15 cellular contexts compared by ENCODE assay signal in genomic region chr9:129008469-129008965, GRCh38. TPM values are rescaled to one million over a fixed set of nuclear protein-coding genes. Genes with fewer than 3 reads are reported as not detected.
DNase-seq lines count a peak whose midpoint lies in the region; ATAC-seq, FAIRE-seq and TF ChIP-seq lines count a peak whose summit lies in the region.
"Had no signal": no experiment of that assay in that cellular context is flagged by ENCODE, and none has a peak within 500 bp of the region (broad histone marks: within the 10 kb centered on the region; RNA-seq: fewer than 3 reads in every experiment).

No MANE protein-coding gene starts in this region.

- H2BK20ac ChIP-seq in H1 (ENCODE audit: low read length), result no peak overlapping the region

- H3K4me3 ChIP-seq in Caco-2 (ENCODE audit: low read depth, low read length) (no peak overlapping the region), HUES64 (ENCODE audit: low read length) (no peak overlapping the region), H1 (ENCODE audit: extremely low read depth in 1 of 4, insufficient read depth in 2 of 4, low read depth in 3 of 4, low read length in 4 of 4) (no peak overlapping the region), osteoblast (ENCODE audit: insufficient read depth, low read length) (no peak overlapping the region)

- no TSS peak for BruUV-seq in Caco-2 (replicated peaks; lab: Mats Ljungman, UMichigan)

- no peak overlapping the region for H3K4me3 Mint-ChIP-seq in Caco-2 (ENCODE audit: unreplicated experiment)
- H3K4me3 Mint-ChIP-seq in stimulated activated effector memory CD8-positive, alpha-beta T cell treated with anti-CD3 and anti-CD28 coated beads, Interleukin-12 subunit alpha, Interleukin-12 subunit beta, amount 100 ng/mL, for 72 hours, result no peak overlapping the region

- H3K4me2 ChIP-seq in H1 (ENCODE audit: insufficient read depth in 1 of 2, low read depth in 2 of 2, low read length in 2 of 2), result no peak overlapping the region
- H3K4me2 ChIP-seq in osteoblast (ENCODE audit: insufficient read depth, low read length), result no peak overlapping the region
- H3K4me2 ChIP-seq: SK-N-SH had no signal

- H2BK15ac ChIP-seq in H1 (ENCODE audit: low read length), result no peak overlapping the region

- no peak overlapping the region for H4K5ac ChIP-seq in H1 (ENCODE audit: insufficient read length, low read depth, low read length)

- H2BK5ac ChIP-seq in H1 (ENCODE audit: low read depth, low read length), result no peak overlapping the region; the same call in 1 of the 2 replicates

- no peak overlapping the region for H3K14ac ChIP-seq in H1 (ENCODE audit: insufficient read length)

- no peak for TF ChIP-seq EP300 in H1 (IDR thresholded peaks at IDR 0.05; ENCODE audit: borderline replicate concordance in 1 of 2, low read depth in 2 of 2, low read length in 2 of 2)

- POLR2A ChIA-PET in Caco-2 (lab: Charles Lee), result no interaction called here
- POLR2A ChIA-PET in H1 (lab: Charles Lee; ENCODE audit: partially characterized antibody), result interaction anchor here (0.8 to 3.0 kb wide), 6 partner anchors 10 to 62 kb away, joined by 3 to 11 read pairs (median 6); partner anchors contain the start of gene SH3GLB2

- no peaks in the 10 kb centered on the region for H3K9me3 Mint-ChIP-seq in Caco-2 (ENCODE audit: unreplicated experiment)
- H3K9me3 Mint-ChIP-seq in stimulated activated effector memory CD8-positive, alpha-beta T cell treated with anti-CD3 and anti-CD28 coated beads, Interleukin-12 subunit alpha, Interleukin-12 subunit beta, amount 100 ng/mL, for 72 hours, result no peaks in the 10 kb centered on the region

- no peak overlapping the region for H4K8ac ChIP-seq in H1 (ENCODE audit: extremely low read depth, insufficient read depth, low read length)

- no peak overlapping the region for H2BK120ac ChIP-seq in H1 (replicated peaks; ENCODE audit: low read depth, low read length)

- TF ChIP-seq CTCF in Caco-2 (IDR thresholded peaks at IDR 0.05; ENCODE audit: insufficient read depth in 1 of 2, low read depth in 1 of 2, low read length in 1 of 2, severe bottlenecking in 1 of 2, unreplicated experiment in 1 of 2) (no peak), H1 (IDR thresholded peaks at IDR 0.05; ENCODE audit: control extremely low read depth in 1 of 3, insufficient read depth in 1 of 3, low read depth in 1 of 3, low read length in 3 of 3) (no peak), osteoblast (IDR thresholded peaks at IDR 0.05; ENCODE audit: extremely low read depth, low read depth, low read length) (no peak)

- H3K36me3 ChIP-seq in Caco-2 (ENCODE audit: control insufficient read depth, insufficient read depth, low read length) (peaks cover 5% of the 10 kb centered on the region), HUES64 (ENCODE audit: insufficient read depth, low read length) (peaks cover 75% of the 10 kb centered on the region), H1 (ENCODE audit: control insufficient read depth in 2 of 4, insufficient read depth in 4 of 4, low read length in 3 of 4) (peaks cover 16 to 54% (median 31%) of the 10 kb centered on the region in 4 experiments; a peak in 7 of 8 replicates), osteoblast (ENCODE audit: insufficient read depth, low read length) (peaks cover 28% of the 10 kb centered on the region)

- H3K9me3 ChIP-seq in Caco-2 (no peaks in the 10 kb centered on the region), HUES64 (ENCODE audit: insufficient read depth, low read depth, low read length) (no peaks in the 10 kb centered on the region), H1 (ENCODE audit: insufficient read depth in 2 of 2, low read depth in 1 of 2, low read length in 1 of 2) (no peaks in the 10 kb centered on the region), osteoblast (ENCODE audit: low read depth, low read length) (no peaks in the 10 kb centered on the region)
- H3K9me3 ChIP-seq: SK-N-SH had no signal

- H3K27me3 ChIP-seq in Caco-2 (replicated peaks; ENCODE audit: control insufficient read depth, insufficient read depth, low read length), result no peaks in the 10 kb centered on the region
- no peaks in the 10 kb centered on the region for H3K27me3 ChIP-seq in HUES64 (ENCODE audit: insufficient read depth, low read length)
- H3K27me3 ChIP-seq in H1 (replicated peaks in 1 of 4; ENCODE audit: control insufficient read depth in 3 of 4, extremely low read depth in 1 of 4, insufficient read depth in 3 of 4, low read length in 3 of 4), result no peaks in the 10 kb centered on the region
- no peaks in the 10 kb centered on the region for H3K27me3 ChIP-seq in osteoblast (ENCODE audit: insufficient read depth, low read length)

- no peak for TF ChIP-seq RAD21 in H1 (IDR thresholded peaks at IDR 0.05 in 1 of 2, conservative IDR thresholded peaks at IDR 0.05 in 1 of 2; ENCODE audit: low read depth in 2 of 2, low read length in 2 of 2)

- no peak for FAIRE-seq in H1 (lab: Jason Lieb, UNC)
- FAIRE-seq: H54 had no signal

- no peak overlapping the region for H3K9ac ChIP-seq in HUES64 (ENCODE audit: low read depth, low read length)
- H3K9ac ChIP-seq in H1 (replicated peaks in 1 of 4; ENCODE audit: extremely low read depth in 1 of 4, low read depth in 3 of 4, low read length in 3 of 4), result no peak overlapping the region
- H3K9ac ChIP-seq: SK-N-SH had no signal

- 0 out of 2 replicates have a peak, but pooled peaks cover 1% of the 10 kb centered on the region for H3K23me2 ChIP-seq in H1 (ENCODE audit: low read depth, low read length)

- CTCF ChIA-PET in Caco-2 (lab: Charles Lee), result interaction anchor here (3.1 kb wide), 1 partner anchor 20 kb away, joined by 10 read pairs; the partner anchor contains the start of gene SH3GLB2
- CTCF ChIA-PET in H1 (lab: Charles Lee; ENCODE audit: partially characterized antibody), result interaction anchor here (0.6 to 7.8 kb wide), 6 partner anchors 12 to 144 kb away, joined by 3 to 89 read pairs (median 8); partner anchors contain the start of gene SH3GLB2

- H4K91ac ChIP-seq in H1 (replicated peaks; ENCODE audit: insufficient read length, low read length), result no peak overlapping the region

- no peak overlapping the region for H3K23ac ChIP-seq in H1 (ENCODE audit: insufficient read length)

- H3K4me1 Mint-ChIP-seq in Caco-2 (ENCODE audit: low read depth, unreplicated experiment), result no peaks in the 10 kb centered on the region
- peaks cover 5% of the 10 kb centered on the region for H3K4me1 Mint-ChIP-seq in stimulated activated effector memory CD8-positive, alpha-beta T cell treated with anti-CD3 and anti-CD28 coated beads, Interleukin-12 subunit alpha, Interleukin-12 subunit beta, amount 100 ng/mL, for 72 hours

- no peak for DNase-seq in Caco-2
- no peak for DNase-seq in H1 (ENCODE audit: low read depth in 1 of 2, low spot score in 2 of 2)
- DNase-seq in osteoblast (ENCODE audit: insufficient read length, low spot score, missing footprints), result peak; percentile 66
- DNase-seq in stimulated activated effector memory CD8-positive, alpha-beta T cell treated with anti-CD3 and anti-CD28 coated beads, Interleukin-12 subunit alpha, Interleukin-12 subunit beta, amount 100 ng/mL, for 72 hours (ENCODE audit: low spot score in 2 of 2), result no peak
- DNase-seq in NCI-H2107 treated with DMSO at 0.1 percent for 48 hours (lab: John Stamatoyannopoulos, UW; ENCODE audit: unreplicated experiment), result no peak
- no peak for DNase-seq in midbrain (lab: John Stamatoyannopoulos, UW)
- DNase-seq: DMS 273 treated with DMSO at 0.1 percent for 48 hours, NCI-H1436 treated with DMSO at 0.1 percent for 48 hours, NCI-H226, NCI-H526 treated with DMSO at 0.1 percent for 48 hours, OCI-M1, SK-N-SH had no signal

- H3K56ac ChIP-seq in H1 (replicated peaks; ENCODE audit: insufficient read length, low read depth, low read length), result no peak overlapping the region

- H2BK12ac ChIP-seq in H1 (ENCODE audit: low read depth, low read length), result no peak overlapping the region

- intact Hi-C loops in Caco-2 (cut with micrococcal nuclease; ENCODE audit: unreplicated experiment), result no loop called here

- H2AK5ac ChIP-seq in H1 (ENCODE audit: low read depth, low read length), result no peak overlapping the region

- H3K4ac ChIP-seq in H1 (replicated peaks; ENCODE audit: insufficient read length, low read depth, low read length), result no peak overlapping the region

- WGBS in HUES64, result 97% methylated on average over 6 of the region's 6 CpGs
- 73% methylated on average over 6 of the region's 6 CpGs; no CpG with 5 or more reads in 1 of the 2 experiments for WGBS in H1 (ENCODE audit: extremely low coverage in 1 of 2, insufficient coverage in 1 of 2, insufficient read length in 1 of 2, insufficient replicate concordance in 2 of 2, low coverage in 1 of 2, low lambda C conversion rate in 2 of 2, missing lambda C conversion rate in 1 of 2), 2 experiments

- no peaks in the 10 kb centered on the region for H3K79me2 ChIP-seq in H1 (ENCODE audit: control insufficient read depth in 1 of 2, insufficient read depth in 2 of 2, low read length in 2 of 2)
- no peaks in the 10 kb centered on the region for H3K79me2 ChIP-seq in osteoblast (ENCODE audit: insufficient read depth, low read length)

- peak overlapping the region; percentile 19 for H3K27ac Mint-ChIP-seq in Caco-2 (ENCODE audit: unreplicated experiment)
- no peak overlapping the region for H3K27ac Mint-ChIP-seq in stimulated activated effector memory CD8-positive, alpha-beta T cell treated with anti-CD3 and anti-CD28 coated beads, Interleukin-12 subunit alpha, Interleukin-12 subunit beta, amount 100 ng/mL, for 72 hours

- H3K18ac ChIP-seq in H1 (ENCODE audit: extremely low read depth, low read length), result no peak overlapping the region

- H3K27ac ChIP-seq in HUES64 (ENCODE audit: low read depth, low read length) (peak overlapping the region; percentile 41; the same call in 1 of the 2 replicates), H1 (ENCODE audit: low read depth, low read length) (no peak overlapping the region), osteoblast (ENCODE audit: low read depth, low read length) (no peak overlapping the region)

- peaks cover 4 to 22% of the 10 kb centered on the region in 2 experiments for H4K20me1 ChIP-seq in H1 (replicated peaks in 1 of 2; ENCODE audit: control insufficient read depth in 1 of 2, insufficient read depth in 2 of 2, low read length in 2 of 2)
- H4K20me1 ChIP-seq in osteoblast (ENCODE audit: insufficient read depth, low read length), result peaks cover 3% of the 10 kb centered on the region

- no peaks in the 10 kb centered on the region for H3K27me3 Mint-ChIP-seq in Caco-2 (ENCODE audit: insufficient read depth, unreplicated experiment)

- peaks cover 64% of the 10 kb centered on the region for H3K36me3 Mint-ChIP-seq in Caco-2 (ENCODE audit: insufficient read depth, unreplicated experiment)
- peaks cover 66% of the 10 kb centered on the region for H3K36me3 Mint-ChIP-seq in stimulated activated effector memory CD8-positive, alpha-beta T cell treated with anti-CD3 and anti-CD28 coated beads, Interleukin-12 subunit alpha, Interleukin-12 subunit beta, amount 100 ng/mL, for 72 hours

- ATAC-seq in stimulated activated effector memory CD8-positive, alpha-beta T cell treated with anti-CD3 and anti-CD28 coated beads, Interleukin-12 subunit alpha, Interleukin-12 subunit beta, amount 100 ng/mL, for 72 hours, result no peak
- no peak for ATAC-seq in HG02571 (IDR thresholded peaks at IDR 0.05; ENCODE audit: unreplicated experiment)

- H2AFZ ChIP-seq in H1 (ENCODE audit: low read length) (no peak overlapping the region), osteoblast (ENCODE audit: low read length) (no peak overlapping the region)

- H3K4me1 ChIP-seq in Caco-2 (no peaks in the 10 kb centered on the region), HUES64 (ENCODE audit: insufficient read depth, low read length) (no peaks in the 10 kb centered on the region), H1 (replicated peaks in 1 of 4; ENCODE audit: control insufficient read depth in 3 of 4, insufficient read depth in 4 of 4, low read length in 3 of 4) (no peaks in the 10 kb centered on the region), osteoblast (ENCODE audit: insufficient read depth, low read length) (peaks cover 4% of the 10 kb centered on the region)

- TF ChIP-seq POLR2A in H1 (IDR thresholded peaks at IDR 0.05; ENCODE audit: control extremely low read depth in 1 of 2, low read depth in 2 of 2, low read length in 2 of 2), result no peak; a peak in 1 of 3 replicates

- H3K79me1 ChIP-seq in H1 (ENCODE audit: low read depth, low read length), result peaks cover 2% of the 10 kb centered on the region

RNA-seq across cellular contexts. Expression of gene SH3GLB2, which starts 19.6 kb away (rescaled TPM):
- total RNA-seq in Caco-2 (2022) (64.2 and 66.7 TPM in 2 replicates), osteoblast (37.3 and 38.6 TPM in 2 replicates)
- polyA plus RNA-seq in HUES64 (2013, experiment 1 of 2), result 42.2 TPM
- 38.4 TPM for polyA plus RNA-seq in HUES64 (2013, experiment 2 of 2)
- total RNA-seq in H1 (2021; fragmentation: NEBNext Ultra II Directional; extraction: Animal tissue kit (Norgen Biotek cat#: 25700)), result 52.7 and 54.9 TPM in 2 replicates
- 79.9 and 95.9 TPM in 2 replicates for polyA plus RNA-seq in H1 (2011; rRNA removed)
- polyA plus RNA-seq in H1 (2011; cell fraction: cytosol; rRNA removed), result 70.3 TPM
- 212 TPM for polyA plus RNA-seq in H1 (2011; cell fraction: nucleus; rRNA removed)
- 30.6 to 57.9 TPM (median 53.7 TPM) in 4 replicates for polyA plus RNA-seq in H1 (2012, experiment 1 of 2)
- polyA plus RNA-seq in H1 (2012, experiment 2 of 2), result 34.8 TPM
- 32.9 TPM for polyA plus RNA-seq in H1 (2013, experiment 1 of 2)
- 31.8 TPM for polyA plus RNA-seq in H1 (2013, experiment 2 of 2)
- polyA minus RNA-seq in H1 (2011; rRNA and poly(A)+ RNA removed), result 25.4 and 33.3 TPM in 2 replicates
- 31.9 TPM for polyA minus RNA-seq in H1 (2011; cell fraction: cytosol; rRNA and poly(A)+ RNA removed)
- polyA minus RNA-seq in H1 (2011; cell fraction: nucleus; rRNA and poly(A)+ RNA removed), result 44.1 TPM

RNA-seq across cellular contexts. Expression of gene MIGA2, which starts 27.9 kb away (rescaled TPM):
- 25.1 and 34.8 TPM in 2 replicates for total RNA-seq in Caco-2 (2022)
- polyA plus RNA-seq in HUES64 (2013, experiment 1 of 2), result 13.5 TPM
- polyA plus RNA-seq in HUES64 (2013, experiment 2 of 2), result 11.2 TPM
- 30.9 and 39.0 TPM in 2 replicates for total RNA-seq in H1 (2021; fragmentation: NEBNext Ultra II Directional; extraction: Animal tissue kit (Norgen Biotek cat#: 25700))
- 24.6 and 36.6 TPM in 2 replicates for polyA plus RNA-seq in H1 (2011; rRNA removed)
- 31.0 TPM for polyA plus RNA-seq in H1 (2011; cell fraction: cytosol; rRNA removed)
- polyA plus RNA-seq in H1 (2011; cell fraction: nucleus; rRNA removed), result 271 TPM
- polyA plus RNA-seq in H1 (2012, experiment 1 of 2), result 23.6 to 37.7 TPM (median 30.3 TPM) in 4 replicates
- polyA plus RNA-seq in H1 (2012, experiment 2 of 2), result 23.7 TPM
- polyA plus RNA-seq in H1 (2013, experiment 1 of 2), result 18.7 TPM
- 16.5 TPM for polyA plus RNA-seq in H1 (2013, experiment 2 of 2)
- 11.5 and 21.2 TPM in 2 replicates for polyA minus RNA-seq in H1 (2011; rRNA and poly(A)+ RNA removed)
- polyA minus RNA-seq in H1 (2011; cell fraction: cytosol; rRNA and poly(A)+ RNA removed), result 8.1 TPM
- polyA minus RNA-seq in H1 (2011; cell fraction: nucleus; rRNA and poly(A)+ RNA removed), result 51.4 TPM
- 21.2 and 22.4 TPM in 2 replicates for total RNA-seq in osteoblast
